In genomic region chr1:28246427-28246832, GRCh38 we compare ENCODE assay signal across 8 cellular contexts. TPM values are rescaled to one million over a fixed set of nuclear protein-coding genes. Genes with fewer than 3 reads are reported as not detected.
A peak's percentile ranks its signal among the peaks of the same experiment; 100 is the strongest.
DNase-seq lines count a peak whose midpoint lies in the region; ATAC-seq lines count a peak whose summit lies in the region.

No MANE protein-coding gene starts in this region.

- peak overlapping the region; percentile 63 for H3K9ac ChIP-seq in HUES64 (ENCODE audit: low read depth, low read length)

- H3K27ac ChIP-seq in HUES64 (ENCODE audit: low read depth, low read length) = no peak overlapping the region

- H3K9me3 ChIP-seq in HUES64 (ENCODE audit: insufficient read depth, low read depth, low read length) = no peaks in the 10 kb centered on the region

- DNase-seq in DMS79 treated with DMSO at 0.1 percent for 48 hours (lab: John Stamatoyannopoulos, UW) (peak; percentile 26), DMS79 (lab: John Stamatoyannopoulos, UW) (no peak), COLO668 (lab: John Stamatoyannopoulos, UW; ENCODE audit: unreplicated experiment) (no peak)
- peak; percentile 31 for DNase-seq in activated CD4-positive, alpha-beta memory T cell treated with anti-CD3 and anti-CD28 coated beads for 36 hours
- DNase-seq in stimulated activated naive B cell treated with anti-CD40 and anti-IgM and Interleukin-4, amounts not matched to agents 10 μg/mL and 1 μg/mL and 100 μg/mL, for 72 hours = peak; percentile 8
- DNase-seq in stimulated activated CD4-positive, alpha-beta T cell treated with anti-CD3 and anti-CD28 coated beads, Interleukin-2, amount 100 ng/mL, for 24 hours = no peak

- ATAC-seq in stimulated activated naive B cell treated with anti-CD40 and anti-IgM and Interleukin-4, amounts not matched to agents 10 μg/mL and 1 μg/mL and 100 μg/mL, for 72 hours (replicated peaks) = peak in 1 of 2 donors; percentile 7

- H3K27me3 Mint-ChIP-seq in activated CD4-positive, alpha-beta memory T cell treated with anti-CD3 and anti-CD28 coated beads for 36 hours = no peaks in the 10 kb centered on the region
- no peaks in the 10 kb centered on the region for H3K27me3 Mint-ChIP-seq in stimulated activated naive B cell treated with anti-CD40 and anti-IgM and Interleukin-4, amounts not matched to agents 10 μg/mL and 1 μg/mL and 100 μg/mL, for 72 hours

- CTCF ChIA-PET in activated CD4-positive, alpha-beta memory T cell treated with anti-CD3 and anti-CD28 coated beads for 36 hours (lab: Charles Lee) = interaction anchor here (0.7 to 4.2 kb wide), 3 partner anchors 12 to 155 kb away, joined by 3 to 27 read pairs (median 4); partner anchors contain the start of genes ATP5IF1 and SESN2

- H3K4me1 ChIP-seq in HUES64 (ENCODE audit: insufficient read depth, low read length) = peaks cover 22% of the 10 kb centered on the region

- intact Hi-C loops in activated CD4-positive, alpha-beta memory T cell treated with anti-CD3 and anti-CD28 coated beads for 36 hours (cut with micrococcal nuclease) = loop anchor here (1.0 to 5.0 kb wide), 5 partner anchors 10 to 401 kb away; partner anchors contain the start of genes ATP5IF1, RCC1 and RNU11

- no peaks in the 10 kb centered on the region for H3K36me3 Mint-ChIP-seq in activated CD4-positive, alpha-beta memory T cell treated with anti-CD3 and anti-CD28 coated beads for 36 hours
- H3K36me3 Mint-ChIP-seq in stimulated activated naive B cell treated with anti-CD40 and anti-IgM and Interleukin-4, amounts not matched to agents 10 μg/mL and 1 μg/mL and 100 μg/mL, for 72 hours = no peaks in the 10 kb centered on the region

- POLR2A ChIA-PET in activated CD4-positive, alpha-beta memory T cell treated with anti-CD3 and anti-CD28 coated beads for 36 hours (lab: Charles Lee) = interaction anchor here (0.7 to 4.5 kb wide), 15 partner anchors 10 to 456 kb away, joined by 3 to 34 read pairs (median 5); partner anchors contain the start of genes ATP5IF1, EYA3, MED18 and RCC1

- WGBS in HUES64 = 71% methylated on average over 10 of the region's 11 CpGs

- no peaks in the 10 kb centered on the region for H3K27me3 ChIP-seq in HUES64 (ENCODE audit: insufficient read depth, low read length)

- H3K4me1 Mint-ChIP-seq in activated CD4-positive, alpha-beta memory T cell treated with anti-CD3 and anti-CD28 coated beads for 36 hours (ENCODE audit: low read depth) = peaks cover 52% of the 10 kb centered on the region
- H3K4me1 Mint-ChIP-seq in stimulated activated naive B cell treated with anti-CD40 and anti-IgM and Interleukin-4, amounts not matched to agents 10 μg/mL and 1 μg/mL and 100 μg/mL, for 72 hours = peaks cover 36 to 48% of the 10 kb centered on the region in 2 donors

- peak overlapping the region; percentile 91 for H3K27ac Mint-ChIP-seq in activated CD4-positive, alpha-beta memory T cell treated with anti-CD3 and anti-CD28 coated beads for 36 hours
- peak overlapping the region; percentile 99 for H3K27ac Mint-ChIP-seq in stimulated activated naive B cell treated with anti-CD40 and anti-IgM and Interleukin-4, amounts not matched to agents 10 μg/mL and 1 μg/mL and 100 μg/mL, for 72 hours

- H3K36me3 ChIP-seq in HUES64 (ENCODE audit: insufficient read depth, low read length) = no peaks in the 10 kb centered on the region

- no peaks in the 10 kb centered on the region for H3K9me3 Mint-ChIP-seq in activated CD4-positive, alpha-beta memory T cell treated with anti-CD3 and anti-CD28 coated beads for 36 hours
- H3K9me3 Mint-ChIP-seq in stimulated activated naive B cell treated with anti-CD40 and anti-IgM and Interleukin-4, amounts not matched to agents 10 μg/mL and 1 μg/mL and 100 μg/mL, for 72 hours = no peaks in the 10 kb centered on the region

- H3K4me3 Mint-ChIP-seq in activated CD4-positive, alpha-beta memory T cell treated with anti-CD3 and anti-CD28 coated beads for 36 hours = peak overlapping the region; percentile 85
- H3K4me3 Mint-ChIP-seq in stimulated activated naive B cell treated with anti-CD40 and anti-IgM and Interleukin-4, amounts not matched to agents 10 μg/mL and 1 μg/mL and 100 μg/mL, for 72 hours = peak overlapping the region; percentile 96 to 97

- H3K4me3 ChIP-seq in HUES64 (ENCODE audit: low read length) (peak overlapping the region; percentile 63), iPS-11a (ENCODE audit: low read depth, low read length) (peak overlapping the region; percentile 35)

RNA-seq across cellular contexts. Expression of gene ATP5IF1, which starts 10.5 kb away (rescaled TPM):
- polyA plus RNA-seq in HUES64 (2013, experiment 1 of 2) = 330 TPM
- 382 TPM for polyA plus RNA-seq in HUES64 (2013, experiment 2 of 2)
- total RNA-seq in activated CD4-positive, alpha-beta memory T cell treated with anti-CD3 and anti-CD28 coated beads for 36 hours = 100 to 1,000 TPM; 174 to 181 TPM

RNA-seq across cellular contexts. Expression of gene SESN2, which starts 12.9 kb away (rescaled TPM):
- polyA plus RNA-seq in HUES64 (2013, experiment 1 of 2) = 12.8 TPM
- polyA plus RNA-seq in HUES64 (2013, experiment 2 of 2) = 13.9 TPM
- 10 to 100 TPM; 23.4 to 24.1 TPM for total RNA-seq in activated CD4-positive, alpha-beta memory T cell treated with anti-CD3 and anti-CD28 coated beads for 36 hours

RNA-seq across cellular contexts. Expression of gene DNAJC8, which starts 13.6 kb away (rescaled TPM):
- polyA plus RNA-seq in HUES64 (2013, experiment 1 of 2) = 151 TPM
- 160 TPM for polyA plus RNA-seq in HUES64 (2013, experiment 2 of 2)
- total RNA-seq in activated CD4-positive, alpha-beta memory T cell treated with anti-CD3 and anti-CD28 coated beads for 36 hours = 100 to 1,000 TPM in 1 of 2 experiments, 10 to 100 TPM in 1; 99.0 to 102 TPM

Comparison
In these comparisons a context has a peak if more than half of its experiments do, and no peak if none do; other contexts are left out.
1. DNase-seq: peak in DMS79 treated with DMSO at 0.1 percent for 48 hours (single experiment), activated CD4-positive, alpha-beta memory T cell treated with anti-CD3 and anti-CD28 coated beads for 36 hours (single experiment) and stimulated activated naive B cell treated with anti-CD40 and anti-IgM and Interleukin-4, amounts not matched to agents 10 μg/mL and 1 μg/mL and 100 μg/mL, for 72 hours (single experiment); none in DMS79 (single experiment), COLO668 (single experiment) and stimulated activated CD4-positive, alpha-beta T cell treated with anti-CD3 and anti-CD28 coated beads, Interleukin-2, amount 100 ng/mL, for 24 hours (0 of 2).